In the genomic region with DNA sequence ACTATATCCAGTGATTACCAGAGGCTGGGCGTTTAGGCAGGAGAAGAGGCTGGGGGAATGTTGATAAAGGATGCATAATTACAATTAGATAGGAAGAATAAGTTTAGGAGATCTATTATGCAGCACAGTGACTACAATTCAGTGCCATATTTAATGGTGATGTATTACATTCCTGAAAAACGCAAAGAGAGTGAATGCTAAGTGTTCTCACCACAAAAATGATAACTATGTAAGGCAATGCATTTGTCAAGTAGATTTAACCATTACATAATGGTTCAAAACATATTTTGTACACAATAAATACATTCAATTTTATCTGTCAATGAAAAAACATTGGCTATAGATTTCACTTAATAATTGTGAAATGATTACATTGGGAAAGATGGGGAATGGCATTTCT, we compare ENCODE assay signal across 19 cellular contexts.
DNase-seq lines count a peak whose midpoint lies in the region; ATAC-seq, FAIRE-seq and TF ChIP-seq lines count a peak whose summit lies in the region.
"Had no signal": no experiment of that assay in that cellular context is flagged by ENCODE, and none has a peak within 500 bp of the region (broad histone marks: within the 10 kb centered on the region; RNA-seq: fewer than 3 reads in every experiment).

No MANE protein-coding gene starts in this region.

- peak; percentile 26 for DNase-seq in AG04449 (ENCODE audit: low read depth, low spot score)
- DNase-seq in GM23248 = peak; percentile 41
- DNase-seq in astrocyte (ENCODE audit: low read depth) = peak; percentile 73
- DNase-seq in fibroblast of the aortic adventitia (ENCODE audit: low read depth) = peak; percentile 42
- no peak for DNase-seq in stimulated activated naive CD8-positive, alpha-beta T cell treated with anti-CD3 and anti-CD28 coated beads, Interleukin-15, Interleukin-2, amounts not matched to agents 100 U/mL and 50 U/mL, for 24 hours
- DNase-seq: 8988T, AML-193, NCI-H146, NCI-H2081 treated with DMSO at 0.1 percent for 48 hours, NCI-H510A, NCI-H774, PC-3 had no signal

- CTCF ChIA-PET in AG04449 (lab: Yijun Ruan, JAX) = no interaction called here

- H3K4me3 Mint-ChIP-seq in astrocyte (ENCODE audit: unreplicated experiment) = no peak overlapping the region
- H3K4me3 Mint-ChIP-seq: CD14-positive monocyte had no signal

- in situ Hi-C loops in GM23248 (cut with MboI) = loop anchor here (25.0 kb wide), 1 partner anchor 917 kb away; no protein-coding TSS in a partner anchor

- peak overlapping the region; percentile 14 for H3K4me2 ChIP-seq in GM23248 (ENCODE audit: unreplicated experiment)
- peak overlapping the region; percentile 5 for H3K4me2 ChIP-seq in astrocyte (ENCODE audit: low read length)

- TF ChIP-seq CTCF in AG04449 (IDR thresholded peaks at IDR 0.05; ENCODE audit: insufficient read depth, low read length, missing control alignments) (no peak), astrocyte (IDR thresholded peaks at IDR 0.05; ENCODE audit: insufficient read depth, low read depth, low read length) (no peak), fibroblast of the aortic adventitia (IDR thresholded peaks at IDR 0.05; ENCODE audit: insufficient read depth, low read length) (no peak)

- no peak overlapping the region for H2AFZ ChIP-seq in GM23248
- no peak overlapping the region for H2AFZ ChIP-seq in astrocyte (ENCODE audit: low read depth, low read length)

- H3K9me3 Mint-ChIP-seq in astrocyte (ENCODE audit: unreplicated experiment) = peaks cover 3% of the 10 kb centered on the region

- H3F3A ChIP-seq in GM23248 (ENCODE audit: insufficient read depth) = peaks cover 5% of the 10 kb centered on the region

- no peak overlapping the region for H3K27ac Mint-ChIP-seq in astrocyte (ENCODE audit: unreplicated experiment)
- H3K27ac Mint-ChIP-seq: CD14-positive monocyte had no signal

- H3K4me1 Mint-ChIP-seq in astrocyte (ENCODE audit: low read depth, unreplicated experiment) = peaks cover 5% of the 10 kb centered on the region
- H3K4me1 Mint-ChIP-seq: CD14-positive monocyte had no signal

- H3K9me3 ChIP-seq in GM23248 (ENCODE audit: low read depth) (no peaks in the 10 kb centered on the region), astrocyte (ENCODE audit: insufficient read depth, low read depth, low read length) (no peaks in the 10 kb centered on the region)
- H3K9me3 ChIP-seq: SJSA1 had no signal

- no peak for ATAC-seq in GM19351 (IDR thresholded peaks at IDR 0.05; ENCODE audit: unreplicated experiment)
- no peak for ATAC-seq in GM21526 (IDR thresholded peaks at IDR 0.05; ENCODE audit: low FRiP score, unreplicated experiment)
- no peak for ATAC-seq in HG03460 (IDR thresholded peaks at IDR 0.05; ENCODE audit: unreplicated experiment)
- ATAC-seq in stimulated activated naive CD8-positive, alpha-beta T cell treated with anti-CD3 and anti-CD28 coated beads, Interleukin-15, Interleukin-2, amounts not matched to agents 100 U/mL and 50 U/mL, for 24 hours = no peak
- ATAC-seq: PC-3 had no signal

- H3K9ac ChIP-seq in GM23248 = no peak overlapping the region
- no peak overlapping the region for H3K9ac ChIP-seq in astrocyte (ENCODE audit: low read length)

- H4K20me1 ChIP-seq in GM23248 (ENCODE audit: insufficient read depth) = no peaks in the 10 kb centered on the region
- H4K20me1 ChIP-seq in astrocyte (ENCODE audit: insufficient read depth, low read length) = no peaks in the 10 kb centered on the region

- FAIRE-seq in astrocyte (lab: Jason Lieb, UNC) = peak; percentile 41
- FAIRE-seq: H54 had no signal

- H3K4me1 ChIP-seq in GM23248 (ENCODE audit: insufficient read depth) (peaks cover 35% of the 10 kb centered on the region), astrocyte (ENCODE audit: insufficient read depth, low read length) (peaks cover 5% of the 10 kb centered on the region)
- H3K4me1 ChIP-seq: SJSA1 had no signal

- H3K36me3 ChIP-seq in GM23248 (ENCODE audit: low read depth) (no peaks in the 10 kb centered on the region), astrocyte (ENCODE audit: insufficient read depth, low read length) (no peaks in the 10 kb centered on the region)
- H3K36me3 ChIP-seq: SJSA1 had no signal

- no peaks in the 10 kb centered on the region for H3K9me2 ChIP-seq in GM23248 (ENCODE audit: insufficient read depth)

- H3K27ac ChIP-seq in GM23248 (no peak overlapping the region), astrocyte (ENCODE audit: low read depth, low read length) (no peak overlapping the region)
- H3K27ac ChIP-seq: HL-60, SJSA1 had no signal

- H3K4me3 ChIP-seq in AG04449 (ENCODE audit: low read depth, low read length) (no peak overlapping the region), GM23248 (no peak overlapping the region), astrocyte (ENCODE audit: insufficient read depth, low read depth, low read length) (no peak overlapping the region), fibroblast of the aortic adventitia (ENCODE audit: low read depth, low read length) (no peak overlapping the region)
- H3K4me3 ChIP-seq: SJSA1 had no signal

- peaks cover 4% of the 10 kb centered on the region for H3K27me3 Mint-ChIP-seq in astrocyte (ENCODE audit: low read depth, unreplicated experiment)

- no peaks in the 10 kb centered on the region for H3K36me3 Mint-ChIP-seq in astrocyte (ENCODE audit: low read depth, unreplicated experiment)
- H3K36me3 Mint-ChIP-seq: CD14-positive monocyte had no signal

- no peaks in the 10 kb centered on the region for H3K79me2 ChIP-seq in GM23248 (ENCODE audit: insufficient read depth)
- no peaks in the 10 kb centered on the region for H3K79me2 ChIP-seq in astrocyte (ENCODE audit: insufficient read depth, low read length)

- no peaks in the 10 kb centered on the region for H3K27me3 ChIP-seq in GM23248 (replicated peaks; ENCODE audit: insufficient read depth)
- H3K27me3 ChIP-seq in astrocyte (ENCODE audit: insufficient read depth, low read length) = no peaks in the 10 kb centered on the region
- H3K27me3 ChIP-seq: SJSA1 had no signal

- WGBS in GM23248 (ENCODE audit: low coverage in 1 of 2, low lambda C conversion rate in 2 of 2, missing lambda C conversion rate in 2 of 2), 2 experiments = 25 to 38% methylated on average over 2 of the region's 2 CpGs

- POLR2A ChIA-PET in AG04449 (lab: Yijun Ruan, JAX) = no interaction called here
